In the genomic region with DNA sequence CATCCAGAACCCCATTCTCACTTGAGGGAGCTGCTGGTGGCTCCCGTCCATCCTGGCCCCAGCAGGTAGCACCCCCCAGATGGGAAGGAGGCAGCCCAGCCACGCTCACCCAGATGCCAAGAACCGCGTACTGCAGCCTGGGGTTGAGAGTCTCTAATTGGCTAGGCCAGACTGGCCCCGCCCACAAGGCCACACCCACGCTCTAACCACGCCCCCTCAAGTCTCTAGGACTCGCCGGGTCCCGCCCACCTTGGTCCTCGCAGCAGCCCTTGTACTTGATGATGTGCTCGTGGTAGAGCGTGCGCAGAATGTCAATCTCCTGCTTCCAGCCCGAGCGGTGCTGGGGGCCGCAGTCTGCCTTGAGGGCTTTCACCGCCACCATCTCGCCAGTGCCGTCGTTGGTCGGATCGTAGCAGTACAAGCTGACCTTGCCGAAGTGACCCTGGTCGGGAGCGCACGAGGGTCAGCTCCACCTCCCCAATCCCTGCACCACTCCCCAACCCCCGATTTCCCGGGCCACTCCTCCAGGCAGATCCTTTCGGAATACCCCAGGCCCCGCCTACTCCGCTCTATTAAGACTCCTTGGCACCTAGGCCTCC, we compare ENCODE assay signal across 8 cellular contexts. TPM values are rescaled to one million over a fixed set of nuclear protein-coding genes. Genes with fewer than 3 reads are reported as not detected.
DNase-seq lines count a peak whose midpoint lies in the region; ATAC-seq and TF ChIP-seq lines count a peak whose summit lies in the region.

No MANE protein-coding gene starts in this region.

- H3K36me3 ChIP-seq in HEK293 (ENCODE audit: control insufficient read depth in 2 of 2, insufficient read depth in 1 of 2, low read length in 2 of 2): peaks cover 9 to 67% of the 10 kb centered on the region in 2 experiments; a peak in 2 of 3 replicates

- intact Hi-C loops in posterior cingulate gyrus (cut with DNase I): no loop called here

- H3K4me1 ChIP-seq in HEK293 (ENCODE audit: control insufficient read depth, insufficient read depth, low read length) (no peaks in the 10 kb centered on the region), foreskin keratinocyte (no peaks in the 10 kb centered on the region)

- no peaks in the 10 kb centered on the region for H3K27me3 ChIP-seq in foreskin keratinocyte

- H3K27ac ChIP-seq in HEK293 (ENCODE audit: extremely low read depth, low read depth, low read length): no peak overlapping the region
- H3K27ac ChIP-seq in foreskin keratinocyte: no peak overlapping the region

- ATAC-seq in foreskin keratinocyte (peak; percentile 38), HG03469 (IDR thresholded peaks at IDR 0.05; ENCODE audit: unreplicated experiment) (no peak), GM18907 (IDR thresholded peaks at IDR 0.05; ENCODE audit: unreplicated experiment) (no peak)

- TF ChIP-seq CTCF in HEK293 (tag by site-specific recombination; IDR thresholded peaks at IDR 0.05): no peak
- no peak for TF ChIP-seq CTCF in foreskin keratinocyte (conservative IDR thresholded peaks at IDR 0.05)

- POLR2A ChIA-PET in HEK293 (lab: Yijun Ruan, JAX): interaction anchor here (0.6 to 1.2 kb wide), 3 partner anchors 9 to 62 kb away, joined by 3 read pairs; a partner anchor contains a TSS

- DNase-seq in activated CD4-positive, alpha-beta T cell treated with anti-CD3 and anti-CD28 coated beads for 4 hours: peak; percentile 28 to 30
- DNase-seq in foreskin keratinocyte (no peak), posterior cingulate gyrus (no peak), OCI-M2 (lab: John Stamatoyannopoulos, UW; ENCODE audit: unreplicated experiment) (no peak)
- peak; percentile 52 to 55 for DNase-seq in stimulated activated CD4-positive, alpha-beta T cell treated with anti-CD3 and anti-CD28 coated beads, Interleukin-15, amount 100 ng/mL, for 48 hours (ENCODE audit: low read depth in 2 of 2)

- no peak overlapping the region for H3K4me3 ChIP-seq in HEK293 (ENCODE audit: low read depth, low read length)

- CTCF ChIA-PET in HEK293 (lab: Yijun Ruan, JAX): no interaction called here

- H3K9me3 ChIP-seq in HEK293 (ENCODE audit: control insufficient read depth, insufficient read depth, low read depth, low read length): no peaks in the 10 kb centered on the region

TF ChIP-seq in HEK293, 187 proteins besides CTCF, POLR2A, EP300 and RAD21 (continues in another document):
- TF ChIP-seq ZNF211 (tag by site-specific recombination; IDR thresholded peaks at IDR 0.05; ENCODE audit: low read depth) (no peak), ZNF701 (tag by site-specific recombination; IDR thresholded peaks at IDR 0.05) (no peak), ZNF19 (tag by site-specific recombination; IDR thresholded peaks at IDR 0.05; ENCODE audit: low read depth) (no peak), SP3 (tag by site-specific recombination; IDR thresholded peaks at IDR 0.05) (peak; percentile 54), ZXDB (tag by site-specific recombination; IDR thresholded peaks at IDR 0.05) (no peak), EGR2 (tag by site-specific recombination; IDR thresholded peaks at IDR 0.05; ENCODE audit: low read depth) (peak; percentile 29; the same call in 1 of the 2 replicates), ZNF112 (tag by site-specific recombination; IDR thresholded peaks at IDR 0.05) (no peak), ZNF843 (tag by site-specific recombination; IDR thresholded peaks at IDR 0.05) (no peak), ZNF621 (tag by site-specific recombination; IDR thresholded peaks at IDR 0.05) (no peak)
- TF ChIP-seq, protein P1, sequence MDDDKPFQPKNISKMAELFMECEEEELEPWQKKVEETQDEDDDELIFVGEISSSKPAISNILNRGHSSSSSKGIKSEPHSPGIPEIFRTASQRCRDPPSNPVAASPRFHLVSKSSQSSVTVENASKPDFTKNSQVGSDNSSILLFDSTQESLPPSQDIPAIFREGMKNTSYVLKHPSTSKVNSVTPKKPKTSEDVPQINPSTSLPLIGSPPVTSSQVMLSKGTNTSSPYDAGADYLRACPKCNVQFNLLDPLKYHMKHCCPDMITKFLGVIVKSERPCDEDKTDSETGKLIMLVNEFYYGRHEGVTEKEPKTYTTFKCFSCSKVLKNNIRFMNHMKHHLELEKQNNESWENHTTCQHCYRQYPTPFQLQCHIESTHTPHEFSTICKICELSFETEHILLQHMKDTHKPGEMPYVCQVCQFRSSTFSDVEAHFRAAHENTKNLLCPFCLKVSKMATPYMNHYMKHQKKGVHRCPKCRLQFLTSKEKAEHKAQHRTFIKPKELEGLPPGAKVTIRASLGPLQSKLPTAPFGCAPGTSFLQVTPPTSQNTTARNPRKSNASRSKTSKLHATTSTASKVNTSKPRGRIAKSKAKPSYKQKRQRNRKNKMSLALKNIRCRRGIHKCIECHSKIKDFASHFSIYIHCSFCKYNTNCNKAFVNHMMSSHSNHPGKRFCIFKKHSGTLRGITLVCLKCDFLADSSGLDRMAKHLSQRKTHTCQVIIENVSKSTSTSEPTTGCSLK (tag by site-specific recombination; IDR thresholded peaks at IDR 0.05): no peak
- TF ChIP-seq, protein P2, sequence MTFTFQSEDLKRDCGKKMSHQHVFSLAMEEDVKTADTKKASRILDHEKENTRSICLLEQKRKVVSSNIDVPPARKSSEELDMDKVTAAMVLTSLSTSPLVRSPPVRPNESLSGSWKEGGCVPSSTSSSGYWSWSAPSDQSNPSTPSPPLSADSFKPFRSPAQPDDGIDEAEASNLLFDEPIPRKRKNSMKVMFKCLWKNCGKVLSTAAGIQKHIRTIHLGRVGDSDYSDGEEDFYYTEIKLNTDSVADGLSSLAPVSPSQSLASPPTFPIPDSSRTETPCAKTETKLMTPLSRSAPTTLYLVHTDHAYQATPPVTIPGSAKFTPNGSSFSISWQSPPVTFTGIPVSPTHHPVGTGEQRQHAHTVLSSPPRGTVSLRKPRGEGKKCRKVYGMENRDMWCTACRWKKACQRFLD (tag by site-specific recombination; IDR thresholded peaks at IDR 0.05): no peak
- TF ChIP-seq, protein P3, sequence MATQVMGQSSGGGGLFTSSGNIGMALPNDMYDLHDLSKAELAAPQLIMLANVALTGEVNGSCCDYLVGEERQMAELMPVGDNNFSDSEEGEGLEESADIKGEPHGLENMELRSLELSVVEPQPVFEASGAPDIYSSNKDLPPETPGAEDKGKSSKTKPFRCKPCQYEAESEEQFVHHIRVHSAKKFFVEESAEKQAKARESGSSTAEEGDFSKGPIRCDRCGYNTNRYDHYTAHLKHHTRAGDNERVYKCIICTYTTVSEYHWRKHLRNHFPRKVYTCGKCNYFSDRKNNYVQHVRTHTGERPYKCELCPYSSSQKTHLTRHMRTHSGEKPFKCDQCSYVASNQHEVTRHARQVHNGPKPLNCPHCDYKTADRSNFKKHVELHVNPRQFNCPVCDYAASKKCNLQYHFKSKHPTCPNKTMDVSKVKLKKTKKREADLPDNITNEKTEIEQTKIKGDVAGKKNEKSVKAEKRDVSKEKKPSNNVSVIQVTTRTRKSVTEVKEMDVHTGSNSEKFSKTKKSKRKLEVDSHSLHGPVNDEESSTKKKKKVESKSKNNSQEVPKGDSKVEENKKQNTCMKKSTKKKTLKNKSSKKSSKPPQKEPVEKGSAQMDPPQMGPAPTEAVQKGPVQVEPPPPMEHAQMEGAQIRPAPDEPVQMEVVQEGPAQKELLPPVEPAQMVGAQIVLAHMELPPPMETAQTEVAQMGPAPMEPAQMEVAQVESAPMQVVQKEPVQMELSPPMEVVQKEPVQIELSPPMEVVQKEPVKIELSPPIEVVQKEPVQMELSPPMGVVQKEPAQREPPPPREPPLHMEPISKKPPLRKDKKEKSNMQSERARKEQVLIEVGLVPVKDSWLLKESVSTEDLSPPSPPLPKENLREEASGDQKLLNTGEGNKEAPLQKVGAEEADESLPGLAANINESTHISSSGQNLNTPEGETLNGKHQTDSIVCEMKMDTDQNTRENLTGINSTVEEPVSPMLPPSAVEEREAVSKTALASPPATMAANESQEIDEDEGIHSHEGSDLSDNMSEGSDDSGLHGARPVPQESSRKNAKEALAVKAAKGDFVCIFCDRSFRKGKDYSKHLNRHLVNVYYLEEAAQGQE (tag by site-specific recombination; IDR thresholded peaks at IDR 0.05): no peak
- TF ChIP-seq, protein P4, sequence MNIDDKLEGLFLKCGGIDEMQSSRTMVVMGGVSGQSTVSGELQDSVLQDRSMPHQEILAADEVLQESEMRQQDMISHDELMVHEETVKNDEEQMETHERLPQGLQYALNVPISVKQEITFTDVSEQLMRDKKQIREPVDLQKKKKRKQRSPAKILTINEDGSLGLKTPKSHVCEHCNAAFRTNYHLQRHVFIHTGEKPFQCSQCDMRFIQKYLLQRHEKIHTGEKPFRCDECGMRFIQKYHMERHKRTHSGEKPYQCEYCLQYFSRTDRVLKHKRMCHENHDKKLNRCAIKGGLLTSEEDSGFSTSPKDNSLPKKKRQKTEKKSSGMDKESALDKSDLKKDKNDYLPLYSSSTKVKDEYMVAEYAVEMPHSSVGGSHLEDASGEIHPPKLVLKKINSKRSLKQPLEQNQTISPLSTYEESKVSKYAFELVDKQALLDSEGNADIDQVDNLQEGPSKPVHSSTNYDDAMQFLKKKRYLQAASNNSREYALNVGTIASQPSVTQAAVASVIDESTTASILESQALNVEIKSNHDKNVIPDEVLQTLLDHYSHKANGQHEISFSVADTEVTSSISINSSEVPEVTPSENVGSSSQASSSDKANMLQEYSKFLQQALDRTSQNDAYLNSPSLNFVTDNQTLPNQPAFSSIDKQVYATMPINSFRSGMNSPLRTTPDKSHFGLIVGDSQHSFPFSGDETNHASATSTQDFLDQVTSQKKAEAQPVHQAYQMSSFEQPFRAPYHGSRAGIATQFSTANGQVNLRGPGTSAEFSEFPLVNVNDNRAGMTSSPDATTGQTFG (tag by site-specific recombination; IDR thresholded peaks at IDR 0.05; ENCODE audit: borderline replicate concordance): no peak

RNA-seq across cellular contexts. Expression of a gene that starts 14.5 kb away (rescaled TPM):
- total RNA-seq in foreskin keratinocyte: 4.4 and 6.0 TPM in 2 replicates
- 5.3 and 6.0 TPM in 2 replicates for polyA plus RNA-seq in foreskin keratinocyte

RNA-seq across cellular contexts. Expression of a gene that starts 20.6 kb away (rescaled TPM):
- total RNA-seq in foreskin keratinocyte: 22.0 and 23.0 TPM in 2 replicates
- polyA plus RNA-seq in foreskin keratinocyte: 15.9 and 17.6 TPM in 2 replicates

RNA-seq across cellular contexts. Expression of a gene that starts 26.5 kb away (rescaled TPM):
- total RNA-seq in foreskin keratinocyte: 94.7 and 97.5 TPM in 2 replicates
- 97.5 and 102 TPM in 2 replicates for polyA plus RNA-seq in foreskin keratinocyte

RNA-seq across cellular contexts. Expression of a gene that starts 38.1 kb away (rescaled TPM):
- 30.9 and 33.2 TPM in 2 replicates for total RNA-seq in foreskin keratinocyte
- polyA plus RNA-seq in foreskin keratinocyte: 58.1 and 63.7 TPM in 2 replicates

RNA-seq across cellular contexts. Expression of a gene that starts 44.3 kb away (rescaled TPM):
- 1.6 and 2.6 TPM in 2 replicates for total RNA-seq in foreskin keratinocyte
- 3.4 and 3.6 TPM in 2 replicates for polyA plus RNA-seq in foreskin keratinocyte

Comparison
In these comparisons a context has a peak if more than half of its experiments do, and no peak if none do; other contexts are left out.
1. DNase-seq: peak in activated CD4-positive, alpha-beta T cell treated with anti-CD3 and anti-CD28 coated beads for 4 hours (2 of 2) and stimulated activated CD4-positive, alpha-beta T cell treated with anti-CD3 and anti-CD28 coated beads, Interleukin-15, amount 100 ng/mL, for 48 hours (2 of 2); none in foreskin keratinocyte (0 of 2), posterior cingulate gyrus (0 of 10) and OCI-M2 (single experiment).